Comparison of ENCODE assay signal across 2 cellular contexts in genomic region chr11:68242616-68243015, GRCh38.
TF ChIP-seq lines count a peak whose summit lies in the region.

No MANE protein-coding gene starts in this region.

TF ChIP-seq in WTC11, 78 proteins besides CTCF, POLR2A, EP300 and RAD21 (continued from another document):
- TF ChIP-seq HMGXB4 (CRISPR knock-in tag; IDR thresholded peaks at IDR 0.05) (no peak), PRRX2 (CRISPR knock-in tag; IDR thresholded peaks at IDR 0.05) (no peak), ZBTB21 (CRISPR knock-in tag; IDR thresholded peaks at IDR 0.05; ENCODE audit: borderline replicate concordance) (no peak), RELA (CRISPR knock-in tag; IDR thresholded peaks at IDR 0.05; ENCODE audit: borderline replicate concordance) (no peak), ATF6 (CRISPR knock-in tag; IDR thresholded peaks at IDR 0.05) (no peak), KAT7 (CRISPR knock-in tag; IDR thresholded peaks at IDR 0.05; ENCODE audit: borderline replicate concordance) (no peak)

TF ChIP-seq in K562, 482 proteins besides CTCF, POLR2A, EP300 and RAD21:
- TF ChIP-seq ZHX1 (conservative IDR thresholded peaks at IDR 0.05; ENCODE audit: low read length) (no peak), MLLT1 (IDR thresholded peaks at IDR 0.05) (no peak), KDM4B (IDR thresholded peaks at IDR 0.05; ENCODE audit: borderline replicate concordance in 2 of 2, low read depth in 1 of 2) (no peak), ZNF3 (CRISPR knock-in tag; IDR thresholded peaks at IDR 0.05) (no peak), ETV6 (IDR thresholded peaks at IDR 0.05; ENCODE audit: borderline replicate concordance in 1 of 2, low read depth in 2 of 2, low read length in 1 of 2) (no peak), ETV6 (CRISPR knock-in tag; IDR thresholded peaks at IDR 0.05; ENCODE audit: borderline replicate concordance) (no peak), ZFP91 (CRISPR knock-in tag; IDR thresholded peaks at IDR 0.05) (no peak), DACH1 (IDR thresholded peaks at IDR 0.05; ENCODE audit: partially characterized antibody) (peak; percentile 75), KDM2B (CRISPR knock-in tag; IDR thresholded peaks at IDR 0.05) (no peak)
TF ChIP-seq in K562: peak in this region for 1.
